Comparison of ENCODE assay signal across 19 cellular contexts in genomic region chr10:73837072-73837471, GRCh38. TPM values are rescaled to one million over a fixed set of nuclear protein-coding genes. Genes with fewer than 3 reads are reported as not detected.
DNase-seq lines count a peak whose midpoint lies in the region; ATAC-seq, FAIRE-seq and TF ChIP-seq lines count a peak whose summit lies in the region.
"Had no signal": no experiment of that assay in that cellular context is flagged by ENCODE, and none has a peak within 500 bp of the region (broad histone marks: within the 10 kb centered on the region; RNA-seq: fewer than 3 reads in every experiment).

No MANE protein-coding gene starts in this region.

- H3K4me3 ChIP-seq in Karpas-422 (ENCODE audit: low read length) (peak overlapping the region; percentile 55), aorta (ENCODE audit: low read length in 2 of 2) (no peak overlapping the region)
- H3K4me3 ChIP-seq: heart right ventricle, neural progenitor cell, suprapubic skin had no signal

- TF ChIP-seq CTCF in endothelial cell (IDR thresholded peaks at IDR 0.05; ENCODE audit: unreplicated experiment) = no peak

- 6 to 8% methylated on average over 3 of the region's 3 CpGs for WGBS in aorta, 2 donors

- H3K9me3 ChIP-seq in Karpas-422 (ENCODE audit: low read length) (no peaks in the 10 kb centered on the region), aorta (ENCODE audit: control insufficient read depth, low read length) (no peaks in the 10 kb centered on the region)
- H3K9me3 ChIP-seq: Caco-2, heart right ventricle, suprapubic skin had no signal

- peaks cover 28% of the 10 kb centered on the region for H3K36me3 Mint-ChIP-seq in endothelial cell (ENCODE audit: low read depth, unreplicated experiment)
- H3K36me3 Mint-ChIP-seq: IgD-negative memory B cell had no signal

- no peaks in the 10 kb centered on the region for H4K20me1 ChIP-seq in Karpas-422 (ENCODE audit: insufficient read depth, low read depth, low read length)

- no peak overlapping the region for H3K4me3 Mint-ChIP-seq in endothelial cell (ENCODE audit: unreplicated experiment)
- H3K4me3 Mint-ChIP-seq: IgD-negative memory B cell, neural progenitor cell had no signal

- intact Hi-C loops in aorta (cut with DNase I) = no loop called here

- no peak for FAIRE-seq in frontal cortex (lab: Jason Lieb, UNC)
- FAIRE-seq: small intestine had no signal

- H3K4me1 ChIP-seq in Karpas-422 (ENCODE audit: low read length) (peaks cover 36% of the 10 kb centered on the region), aorta (ENCODE audit: control insufficient read depth in 1 of 2, insufficient read depth in 2 of 2, low read length in 2 of 2) (no peaks in the 10 kb centered on the region)
- H3K4me1 ChIP-seq: Caco-2, heart right ventricle, suprapubic skin had no signal

- H3K27ac ChIP-seq in Karpas-422 (ENCODE audit: low read length) (peak overlapping the region; percentile 92), aorta (ENCODE audit: low read depth in 1 of 2, low read length in 2 of 2) (peak overlapping the region; percentile 66 to 70)
- H3K27ac ChIP-seq: heart right ventricle, neural progenitor cell, suprapubic skin had no signal

- peaks cover 8% of the 10 kb centered on the region for H3K27me3 Mint-ChIP-seq in endothelial cell (ENCODE audit: unreplicated experiment)

- H3K27ac Mint-ChIP-seq in endothelial cell (ENCODE audit: unreplicated experiment) = no peak overlapping the region

- no peak overlapping the region for H2AFZ ChIP-seq in Karpas-422 (ENCODE audit: low read length)
- H2AFZ ChIP-seq: neural progenitor cell had no signal

- no peaks in the 10 kb centered on the region for H3K9me2 ChIP-seq in Karpas-422 (replicated peaks; ENCODE audit: insufficient read depth, low read length)

- H3K79me2 ChIP-seq in Karpas-422 (ENCODE audit: low read length) = peaks cover 3% of the 10 kb centered on the region; the same call in 1 of the 2 replicates

- 0 out of 2 replicates have a peak, but pooled peaks cover 6% of the 10 kb centered on the region for H3K36me3 ChIP-seq in Karpas-422 (ENCODE audit: insufficient read depth, low read length)
- H3K36me3 ChIP-seq in aorta (ENCODE audit: control insufficient read depth in 1 of 2, insufficient read depth in 2 of 2, low read length in 1 of 2) = peaks cover 3 to 13% of the 10 kb centered on the region in 2 donors
- H3K36me3 ChIP-seq: neural progenitor cell had no signal

- H3K4me1 Mint-ChIP-seq in endothelial cell (ENCODE audit: unreplicated experiment) = peaks cover 15% of the 10 kb centered on the region

- H3K4me2 ChIP-seq in Karpas-422 (ENCODE audit: low read depth, low read length, poor library complexity, severe bottlenecking) = peak overlapping the region; percentile 76
- H3K4me2 ChIP-seq: neural progenitor cell had no signal

- H3K9ac ChIP-seq in Karpas-422 (ENCODE audit: low read length) = peak overlapping the region; percentile 61
- H3K9ac ChIP-seq: neural progenitor cell had no signal

- DNase-seq in Karpas-422 (peak; percentile 84), cerebellar cortex (ENCODE audit: low spot score) (peak; percentile 83), hepatic stellate cell (ENCODE audit: low spot score) (peak; percentile 85), aorta (no peak), endothelial cell (ENCODE audit: low spot score) (no peak), frontal cortex (ENCODE audit: low spot score in 2 of 2) (no peak), SKM-1 (lab: John Stamatoyannopoulos, UW; ENCODE audit: unreplicated experiment) (no peak)
- DNase-seq: activated CD8-positive, alpha-beta memory T cell treated with anti-CD3 and anti-CD28 coated beads for 24 hours; activated naive CD4-positive, alpha-beta T cell treated with Interleukin-2 at 50 U/mL for 16 hours; Caco-2; cortex of kidney; heart right ventricle; NCI-H1436 treated with DMSO at 0.1 percent for 48 hours; NCI-H774; Right ventricle myocardium superior; small intestine had no signal

- H3K27me3 ChIP-seq in Karpas-422 (ENCODE audit: low read length) (no peaks in the 10 kb centered on the region), aorta (ENCODE audit: control insufficient read depth in 1 of 2, insufficient read depth in 2 of 2, low read length in 1 of 2) (no peaks in the 10 kb centered on the region)
- H3K27me3 ChIP-seq: heart right ventricle, neural progenitor cell, suprapubic skin had no signal

- no peaks in the 10 kb centered on the region for H3K9me3 Mint-ChIP-seq in endothelial cell (ENCODE audit: unreplicated experiment)
- H3K9me3 Mint-ChIP-seq: IgD-negative memory B cell, neural progenitor cell had no signal

- ATAC-seq in aorta (ENCODE audit: low FRiP score) = no peak

RNA-seq across cellular contexts. Expression of gene NDST2, which starts 25.7 kb away (rescaled TPM):
- 38.2 and 47.0 TPM in 2 replicates for total RNA-seq in Karpas-422 (2014; rRNA removed; shearing (Covaris generic); ENCODE audit: low replicate concordance)
- total RNA-seq in aorta = 10 to 100 TPM; 31.9 to 55.6 TPM
- polyA plus RNA-seq in aorta = 10 to 100 TPM in 1 of 2 donors, 1 to 10 TPM in 1; 2.1 to 23.2 TPM
- total RNA-seq in endothelial cell (ENCODE audit: unreplicated experiment) = 32.8 TPM
- total RNA-seq in frontal cortex = 7.7 TPM

RNA-seq across cellular contexts. Expression of gene CAMK2G, which starts 37.3 kb away (rescaled TPM):
- total RNA-seq in Karpas-422 (2014; rRNA removed; shearing (Covaris generic); ENCODE audit: low replicate concordance) = 28.2 and 33.5 TPM in 2 replicates
- 10 to 100 TPM; 70.6 to 76.7 TPM for total RNA-seq in aorta
- polyA plus RNA-seq in aorta = 10 to 100 TPM; 37.1 to 70.9 TPM
- total RNA-seq in endothelial cell (ENCODE audit: unreplicated experiment) = 27.7 TPM
- 50.1 TPM for total RNA-seq in frontal cortex

RNA-seq across cellular contexts. Expression of gene ZSWIM8, which starts 51.7 kb away (rescaled TPM):
- 33.0 and 49.5 TPM in 2 replicates for total RNA-seq in Karpas-422 (2014; rRNA removed; shearing (Covaris generic); ENCODE audit: low replicate concordance)
- total RNA-seq in aorta (100 to 1,000 TPM; 116 to 137 TPM), endothelial cell (ENCODE audit: unreplicated experiment) (176 TPM), frontal cortex (31.8 TPM)
- 100 to 1,000 TPM in 1 of 2 donors, 10 to 100 TPM in 1; 75.1 to 314 TPM for polyA plus RNA-seq in aorta

RNA-seq across cellular contexts. Expression of gene CHCHD1, which starts 55.2 kb away (rescaled TPM):
- 39.0 and 57.5 TPM in 2 replicates for total RNA-seq in Karpas-422 (2014; rRNA removed; shearing (Covaris generic); ENCODE audit: low replicate concordance)
- total RNA-seq in aorta (10 to 100 TPM; 13.2 to 13.7 TPM), endothelial cell (ENCODE audit: unreplicated experiment) (22.5 TPM), frontal cortex (16.7 TPM)
- polyA plus RNA-seq in aorta = 10 to 100 TPM; 30.2 to 58.9 TPM

Comparison
In these comparisons a context has a peak if more than half of its experiments do, and no peak if none do; other contexts are left out.
1. DNase-seq: peak in Karpas-422 (single experiment), cerebellar cortex (single experiment) and hepatic stellate cell (single experiment); none in aorta (0 of 2), endothelial cell (single experiment), frontal cortex (0 of 2) and SKM-1 (single experiment).